In genomic region chr9:108786756-108787663, GRCh38 we compare ENCODE assay signal across 9 cellular contexts.
A peak's percentile ranks its signal among the peaks of the same experiment; 100 is the strongest.
DNase-seq lines count a peak whose midpoint lies in the region; ATAC-seq lines count a peak whose summit lies in the region.
"Had no signal": no experiment of that assay in that cellular context is flagged by ENCODE, and none has a peak within 500 bp of the region (broad histone marks: within the 10 kb centered on the region; RNA-seq: fewer than 3 reads in every experiment).

No MANE protein-coding gene starts in this region.

- peak; percentile 96 for DNase-seq in NCI-H82 (lab: John Stamatoyannopoulos, UW)
- peak; percentile 32 for DNase-seq in fibroblast of gingiva (ENCODE audit: low read depth)
- peak; percentile 47 for DNase-seq in retina
- no peak for DNase-seq in NCI-H2227 (lab: John Stamatoyannopoulos, UW; ENCODE audit: unreplicated experiment)
- DNase-seq in NCI-H1930 (lab: John Stamatoyannopoulos, UW): no peak
- DNase-seq: RPMI8226 had no signal

- peak; percentile 60 for ATAC-seq in GM19351 (IDR thresholded peaks at IDR 0.05; ENCODE audit: unreplicated experiment)
- ATAC-seq in HG03439 (IDR thresholded peaks at IDR 0.05; ENCODE audit: unreplicated experiment): no peak
- no peak for ATAC-seq in GM19035 (IDR thresholded peaks at IDR 0.05; ENCODE audit: unreplicated experiment)

Comparison
In these comparisons a context has a peak if more than half of its experiments do, and no peak if none do; other contexts are left out.
1. DNase-seq: peak in NCI-H82 (single experiment), fibroblast of gingiva (single experiment) and retina (single experiment); none in NCI-H2227 (single experiment) and NCI-H1930 (0 of 2).